ENCODE assay signal across 1 cellular context in the genomic region with DNA sequence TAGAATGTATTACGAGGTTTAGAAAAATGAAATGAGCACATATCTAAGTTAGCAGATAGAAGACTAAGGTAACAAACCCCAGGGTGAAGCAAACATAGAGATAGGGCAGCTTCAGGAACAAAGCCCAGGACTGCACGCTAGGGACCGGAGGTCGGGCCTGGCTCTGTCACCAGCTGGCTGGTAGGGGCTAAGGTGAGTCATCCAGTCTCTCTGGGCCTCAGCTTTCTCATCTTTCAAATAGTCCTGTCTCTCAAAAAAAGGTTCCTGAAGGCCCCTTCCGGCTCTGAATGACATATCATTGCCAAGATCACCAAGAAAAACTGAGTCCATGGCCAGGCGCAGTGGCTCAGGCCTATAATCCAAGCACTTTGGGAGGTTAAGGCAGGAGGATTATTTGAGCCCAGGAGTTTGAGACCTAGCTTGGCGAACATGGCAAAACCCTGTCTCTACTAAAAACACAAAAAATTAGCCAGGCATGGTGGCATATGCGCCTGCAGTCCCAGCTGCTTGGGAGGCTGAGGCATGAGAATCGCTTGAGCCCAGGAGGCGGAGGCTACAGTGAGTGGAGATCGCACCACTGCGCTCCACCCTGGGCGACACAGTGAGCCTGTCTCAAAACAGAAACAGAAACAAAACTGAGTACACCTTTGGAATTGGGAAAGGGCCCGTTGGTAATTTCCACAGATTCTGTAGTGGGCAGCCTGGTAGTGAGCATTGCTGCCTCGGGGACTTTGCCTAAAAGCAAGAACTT.
TF ChIP-seq lines count a peak whose summit lies in the region.

No MANE protein-coding gene starts in this region.

TF ChIP-seq in HepG2, 621 proteins besides CTCF, POLR2A, EP300 and RAD21 (continued from another document and continues in another):
- TF ChIP-seq ZNF670 (CRISPR knock-in tag; IDR thresholded peaks at IDR 0.05; ENCODE audit: borderline replicate concordance), result no peak
- no peak for TF ChIP-seq SETDB1 (CRISPR knock-in tag; IDR thresholded peaks at IDR 0.05; ENCODE audit: borderline replicate concordance)
- TF ChIP-seq ZFP36 (IDR thresholded peaks at IDR 0.05; ENCODE audit: borderline replicate concordance, low read depth, low read length, partially characterized antibody), result no peak
- no peak for TF ChIP-seq ZNF644 (CRISPR knock-in tag; IDR thresholded peaks at IDR 0.05; ENCODE audit: low read depth)
- no peak for TF ChIP-seq GABPA (IDR thresholded peaks at IDR 0.05; ENCODE audit: low read depth, low read length)
- TF ChIP-seq GABPA (CRISPR knock-in tag; IDR thresholded peaks at IDR 0.05; ENCODE audit: low read depth), result no peak
- no peak for TF ChIP-seq NFE2L1 (CRISPR knock-in tag; IDR thresholded peaks at IDR 0.05; ENCODE audit: borderline replicate concordance)
- TF ChIP-seq ZEB1 (IDR thresholded peaks at IDR 0.05; ENCODE audit: insufficient replicate concordance, low read depth), result no peak
- TF ChIP-seq EZH2 (conservative IDR thresholded peaks at IDR 0.05; ENCODE audit: low read depth, low read length), result no peak
- TF ChIP-seq, protein P1, sequence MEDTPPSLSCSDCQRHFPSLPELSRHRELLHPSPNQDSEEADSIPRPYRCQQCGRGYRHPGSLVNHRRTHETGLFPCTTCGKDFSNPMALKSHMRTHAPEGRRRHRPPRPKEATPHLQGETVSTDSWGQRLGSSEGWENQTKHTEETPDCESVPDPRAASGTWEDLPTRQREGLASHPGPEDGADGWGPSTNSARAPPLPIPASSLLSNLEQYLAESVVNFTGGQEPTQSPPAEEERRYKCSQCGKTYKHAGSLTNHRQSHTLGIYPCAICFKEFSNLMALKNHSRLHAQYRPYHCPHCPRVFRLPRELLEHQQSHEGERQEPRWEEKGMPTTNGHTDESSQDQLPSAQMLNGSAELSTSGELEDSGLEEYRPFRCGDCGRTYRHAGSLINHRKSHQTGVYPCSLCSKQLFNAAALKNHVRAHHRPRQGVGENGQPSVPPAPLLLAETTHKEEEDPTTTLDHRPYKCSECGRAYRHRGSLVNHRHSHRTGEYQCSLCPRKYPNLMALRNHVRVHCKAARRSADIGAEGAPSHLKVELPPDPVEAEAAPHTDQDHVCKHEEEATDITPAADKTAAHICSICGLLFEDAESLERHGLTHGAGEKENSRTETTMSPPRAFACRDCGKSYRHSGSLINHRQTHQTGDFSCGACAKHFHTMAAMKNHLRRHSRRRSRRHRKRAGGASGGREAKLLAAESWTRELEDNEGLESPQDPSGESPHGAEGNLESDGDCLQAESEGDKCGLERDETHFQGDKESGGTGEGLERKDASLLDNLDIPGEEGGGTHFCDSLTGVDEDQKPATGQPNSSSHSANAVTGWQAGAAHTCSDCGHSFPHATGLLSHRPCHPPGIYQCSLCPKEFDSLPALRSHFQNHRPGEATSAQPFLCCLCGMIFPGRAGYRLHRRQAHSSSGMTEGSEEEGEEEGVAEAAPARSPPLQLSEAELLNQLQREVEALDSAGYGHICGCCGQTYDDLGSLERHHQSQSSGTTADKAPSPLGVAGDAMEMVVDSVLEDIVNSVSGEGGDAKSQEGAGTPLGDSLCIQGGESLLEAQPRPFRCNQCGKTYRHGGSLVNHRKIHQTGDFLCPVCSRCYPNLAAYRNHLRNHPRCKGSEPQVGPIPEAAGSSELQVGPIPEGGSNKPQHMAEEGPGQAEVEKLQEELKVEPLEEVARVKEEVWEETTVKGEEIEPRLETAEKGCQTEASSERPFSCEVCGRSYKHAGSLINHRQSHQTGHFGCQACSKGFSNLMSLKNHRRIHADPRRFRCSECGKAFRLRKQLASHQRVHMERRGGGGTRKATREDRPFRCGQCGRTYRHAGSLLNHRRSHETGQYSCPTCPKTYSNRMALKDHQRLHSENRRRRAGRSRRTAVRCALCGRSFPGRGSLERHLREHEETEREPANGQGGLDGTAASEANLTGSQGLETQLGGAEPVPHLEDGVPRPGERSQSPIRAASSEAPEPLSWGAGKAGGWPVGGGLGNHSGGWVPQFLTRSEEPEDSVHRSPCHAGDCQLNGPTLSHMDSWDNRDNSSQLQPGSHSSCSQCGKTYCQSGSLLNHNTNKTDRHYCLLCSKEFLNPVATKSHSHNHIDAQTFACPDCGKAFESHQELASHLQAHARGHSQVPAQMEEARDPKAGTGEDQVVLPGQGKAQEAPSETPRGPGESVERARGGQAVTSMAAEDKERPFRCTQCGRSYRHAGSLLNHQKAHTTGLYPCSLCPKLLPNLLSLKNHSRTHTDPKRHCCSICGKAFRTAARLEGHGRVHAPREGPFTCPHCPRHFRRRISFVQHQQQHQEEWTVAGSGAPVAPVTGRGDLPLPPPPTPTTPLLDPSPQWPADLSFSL (CRISPR knock-in tag; IDR thresholded peaks at IDR 0.05), result no peak
- TF ChIP-seq, protein P2, sequence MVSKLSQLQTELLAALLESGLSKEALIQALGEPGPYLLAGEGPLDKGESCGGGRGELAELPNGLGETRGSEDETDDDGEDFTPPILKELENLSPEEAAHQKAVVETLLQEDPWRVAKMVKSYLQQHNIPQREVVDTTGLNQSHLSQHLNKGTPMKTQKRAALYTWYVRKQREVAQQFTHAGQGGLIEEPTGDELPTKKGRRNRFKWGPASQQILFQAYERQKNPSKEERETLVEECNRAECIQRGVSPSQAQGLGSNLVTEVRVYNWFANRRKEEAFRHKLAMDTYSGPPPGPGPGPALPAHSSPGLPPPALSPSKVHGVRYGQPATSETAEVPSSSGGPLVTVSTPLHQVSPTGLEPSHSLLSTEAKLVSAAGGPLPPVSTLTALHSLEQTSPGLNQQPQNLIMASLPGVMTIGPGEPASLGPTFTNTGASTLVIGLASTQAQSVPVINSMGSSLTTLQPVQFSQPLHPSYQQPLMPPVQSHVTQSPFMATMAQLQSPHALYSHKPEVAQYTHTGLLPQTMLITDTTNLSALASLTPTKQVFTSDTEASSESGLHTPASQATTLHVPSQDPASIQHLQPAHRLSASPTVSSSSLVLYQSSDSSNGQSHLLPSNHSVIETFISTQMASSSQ (IDR thresholded peaks at IDR 0.05; ENCODE audit: low read depth), result no peak
- TF ChIP-seq, protein P2 (CRISPR knock-in tag; IDR thresholded peaks at IDR 0.05; ENCODE audit: borderline replicate concordance), result no peak
- TF ChIP-seq PHF21A (CRISPR knock-in tag; IDR thresholded peaks at IDR 0.05), result peak; percentile 15; the same call in 1 of the 2 replicates
- TF ChIP-seq, protein P3, sequence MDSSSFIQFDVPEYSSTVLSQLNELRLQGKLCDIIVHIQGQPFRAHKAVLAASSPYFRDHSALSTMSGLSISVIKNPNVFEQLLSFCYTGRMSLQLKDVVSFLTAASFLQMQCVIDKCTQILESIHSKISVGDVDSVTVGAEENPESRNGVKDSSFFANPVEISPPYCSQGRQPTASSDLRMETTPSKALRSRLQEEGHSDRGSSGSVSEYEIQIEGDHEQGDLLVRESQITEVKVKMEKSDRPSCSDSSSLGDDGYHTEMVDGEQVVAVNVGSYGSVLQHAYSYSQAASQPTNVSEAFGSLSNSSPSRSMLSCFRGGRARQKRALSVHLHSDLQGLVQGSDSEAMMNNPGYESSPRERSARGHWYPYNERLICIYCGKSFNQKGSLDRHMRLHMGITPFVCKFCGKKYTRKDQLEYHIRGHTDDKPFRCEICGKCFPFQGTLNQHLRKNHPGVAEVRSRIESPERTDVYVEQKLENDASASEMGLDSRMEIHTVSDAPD (CRISPR knock-in tag; IDR thresholded peaks at IDR 0.05), result no peak
- no peak for TF ChIP-seq ZNF20 (CRISPR knock-in tag; IDR thresholded peaks at IDR 0.05)
- TF ChIP-seq RFX5 (IDR thresholded peaks at IDR 0.05; ENCODE audit: low read depth, low read length), result no peak
- TF ChIP-seq LCORL (IDR thresholded peaks at IDR 0.05), result no peak
- TF ChIP-seq LCORL (CRISPR knock-in tag; IDR thresholded peaks at IDR 0.05), result peak; percentile 63
- TF ChIP-seq, protein P4, sequence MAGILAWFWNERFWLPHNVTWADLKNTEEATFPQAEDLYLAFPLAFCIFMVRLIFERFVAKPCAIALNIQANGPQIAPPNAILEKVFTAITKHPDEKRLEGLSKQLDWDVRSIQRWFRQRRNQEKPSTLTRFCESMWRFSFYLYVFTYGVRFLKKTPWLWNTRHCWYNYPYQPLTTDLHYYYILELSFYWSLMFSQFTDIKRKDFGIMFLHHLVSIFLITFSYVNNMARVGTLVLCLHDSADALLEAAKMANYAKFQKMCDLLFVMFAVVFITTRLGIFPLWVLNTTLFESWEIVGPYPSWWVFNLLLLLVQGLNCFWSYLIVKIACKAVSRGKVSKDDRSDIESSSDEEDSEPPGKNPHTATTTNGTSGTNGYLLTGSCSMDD (CRISPR knock-in tag; IDR thresholded peaks at IDR 0.05), result no peak
- no peak for TF ChIP-seq GATA4 (IDR thresholded peaks at IDR 0.05; ENCODE audit: borderline replicate concordance, low read depth)
- TF ChIP-seq, protein P5, sequence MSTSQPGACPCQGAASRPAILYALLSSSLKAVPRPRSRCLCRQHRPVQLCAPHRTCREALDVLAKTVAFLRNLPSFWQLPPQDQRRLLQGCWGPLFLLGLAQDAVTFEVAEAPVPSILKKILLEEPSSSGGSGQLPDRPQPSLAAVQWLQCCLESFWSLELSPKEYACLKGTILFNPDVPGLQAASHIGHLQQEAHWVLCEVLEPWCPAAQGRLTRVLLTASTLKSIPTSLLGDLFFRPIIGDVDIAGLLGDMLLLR (CRISPR knock-in tag; IDR thresholded peaks at IDR 0.05), result no peak
- TF ChIP-seq, protein P6, sequence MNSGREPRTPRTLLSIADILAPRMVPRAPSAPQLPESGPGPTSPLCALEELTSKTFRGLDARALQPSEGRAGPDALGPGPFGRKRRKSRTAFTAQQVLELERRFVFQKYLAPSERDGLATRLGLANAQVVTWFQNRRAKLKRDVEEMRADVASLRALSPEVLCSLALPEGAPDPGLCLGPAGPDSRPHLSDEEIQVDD (CRISPR knock-in tag; IDR thresholded peaks at IDR 0.05; ENCODE audit: borderline replicate concordance), result no peak
- 0 out of 2 replicates have a peak, but pooled peaks have one; percentile 9 for TF ChIP-seq RARA (CRISPR knock-in tag; IDR thresholded peaks at IDR 0.05)
- no peak for TF ChIP-seq ZNF121 (CRISPR knock-in tag; IDR thresholded peaks at IDR 0.05)
- no peak; the same call in 1 of the 2 replicates for TF ChIP-seq TARDBP (CRISPR knock-in tag; IDR thresholded peaks at IDR 0.05)
- TF ChIP-seq SAP130 (CRISPR knock-in tag; IDR thresholded peaks at IDR 0.05; ENCODE audit: low read depth), result peak; percentile 79
- TF ChIP-seq SOX5 (CRISPR knock-in tag; IDR thresholded peaks at IDR 0.05; ENCODE audit: borderline replicate concordance), result peak; percentile 9; the same call in 1 of the 2 replicates
- no peak for TF ChIP-seq ZNF160 (CRISPR knock-in tag; IDR thresholded peaks at IDR 0.05)
- no peak for TF ChIP-seq ZNF549 (CRISPR knock-in tag; IDR thresholded peaks at IDR 0.05)
- no peak for TF ChIP-seq ZNF564 (CRISPR knock-in tag; IDR thresholded peaks at IDR 0.05)
- no peak for TF ChIP-seq PAWR (CRISPR knock-in tag; IDR thresholded peaks at IDR 0.05; ENCODE audit: borderline replicate concordance)
- TF ChIP-seq TCF12 (IDR thresholded peaks at IDR 0.05), result no peak
- TF ChIP-seq TCF12 (CRISPR knock-in tag; IDR thresholded peaks at IDR 0.05), result no peak
- TF ChIP-seq ASH2L (IDR thresholded peaks at IDR 0.05; ENCODE audit: insufficient read length, low read depth, low read length), result no peak
- no peak for TF ChIP-seq HIVEP1 (CRISPR knock-in tag; IDR thresholded peaks at IDR 0.05)
- no peak for TF ChIP-seq THAP11 (CRISPR knock-in tag; IDR thresholded peaks at IDR 0.05)
- no peak; the same call in 1 of the 2 replicates for TF ChIP-seq SIX1 (CRISPR knock-in tag; IDR thresholded peaks at IDR 0.05; ENCODE audit: borderline replicate concordance)
- TF ChIP-seq ZNF143 (CRISPR knock-in tag; IDR thresholded peaks at IDR 0.05), result no peak
- no peak for TF ChIP-seq ZNF34 (CRISPR knock-in tag; IDR thresholded peaks at IDR 0.05; ENCODE audit: borderline replicate concordance)
- TF ChIP-seq MYNN (CRISPR knock-in tag; IDR thresholded peaks at IDR 0.05; ENCODE audit: low read depth), result no peak
- TF ChIP-seq TOPORS (CRISPR knock-in tag; IDR thresholded peaks at IDR 0.05), result no peak
- TF ChIP-seq RAD51 (IDR thresholded peaks at IDR 0.05; ENCODE audit: borderline replicate concordance), result no peak
- no peak for TF ChIP-seq ZNF879 (CRISPR knock-in tag; IDR thresholded peaks at IDR 0.05)
- TF ChIP-seq, protein P7, sequence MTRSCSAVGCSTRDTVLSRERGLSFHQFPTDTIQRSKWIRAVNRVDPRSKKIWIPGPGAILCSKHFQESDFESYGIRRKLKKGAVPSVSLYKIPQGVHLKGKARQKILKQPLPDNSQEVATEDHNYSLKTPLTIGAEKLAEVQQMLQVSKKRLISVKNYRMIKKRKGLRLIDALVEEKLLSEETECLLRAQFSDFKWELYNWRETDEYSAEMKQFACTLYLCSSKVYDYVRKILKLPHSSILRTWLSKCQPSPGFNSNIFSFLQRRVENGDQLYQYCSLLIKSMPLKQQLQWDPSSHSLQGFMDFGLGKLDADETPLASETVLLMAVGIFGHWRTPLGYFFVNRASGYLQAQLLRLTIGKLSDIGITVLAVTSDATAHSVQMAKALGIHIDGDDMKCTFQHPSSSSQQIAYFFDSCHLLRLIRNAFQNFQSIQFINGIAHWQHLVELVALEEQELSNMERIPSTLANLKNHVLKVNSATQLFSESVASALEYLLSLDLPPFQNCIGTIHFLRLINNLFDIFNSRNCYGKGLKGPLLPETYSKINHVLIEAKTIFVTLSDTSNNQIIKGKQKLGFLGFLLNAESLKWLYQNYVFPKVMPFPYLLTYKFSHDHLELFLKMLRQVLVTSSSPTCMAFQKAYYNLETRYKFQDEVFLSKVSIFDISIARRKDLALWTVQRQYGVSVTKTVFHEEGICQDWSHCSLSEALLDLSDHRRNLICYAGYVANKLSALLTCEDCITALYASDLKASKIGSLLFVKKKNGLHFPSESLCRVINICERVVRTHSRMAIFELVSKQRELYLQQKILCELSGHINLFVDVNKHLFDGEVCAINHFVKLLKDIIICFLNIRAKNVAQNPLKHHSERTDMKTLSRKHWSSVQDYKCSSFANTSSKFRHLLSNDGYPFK (CRISPR knock-in tag; IDR thresholded peaks at IDR 0.05; ENCODE audit: borderline replicate concordance), result no peak
- TF ChIP-seq ZNF713 (CRISPR knock-in tag; IDR thresholded peaks at IDR 0.05), result no peak
- TF ChIP-seq, protein P8, sequence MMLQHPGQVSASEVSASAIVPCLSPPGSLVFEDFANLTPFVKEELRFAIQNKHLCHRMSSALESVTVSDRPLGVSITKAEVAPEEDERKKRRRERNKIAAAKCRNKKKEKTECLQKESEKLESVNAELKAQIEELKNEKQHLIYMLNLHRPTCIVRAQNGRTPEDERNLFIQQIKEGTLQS (CRISPR knock-in tag; IDR thresholded peaks at IDR 0.05), result peak; percentile 71
- no peak for TF ChIP-seq ZNF552 (CRISPR knock-in tag; IDR thresholded peaks at IDR 0.05; ENCODE audit: borderline replicate concordance)
- TF ChIP-seq ZBTB7A (CRISPR knock-in tag; IDR thresholded peaks at IDR 0.05), result no peak
- TF ChIP-seq XRCC5 (optimal IDR thresholded peaks at IDR 0.05; ENCODE audit: low read length), result no peak
